Comparison of ENCODE assay signal across 8 cellular contexts in the genomic region with DNA sequence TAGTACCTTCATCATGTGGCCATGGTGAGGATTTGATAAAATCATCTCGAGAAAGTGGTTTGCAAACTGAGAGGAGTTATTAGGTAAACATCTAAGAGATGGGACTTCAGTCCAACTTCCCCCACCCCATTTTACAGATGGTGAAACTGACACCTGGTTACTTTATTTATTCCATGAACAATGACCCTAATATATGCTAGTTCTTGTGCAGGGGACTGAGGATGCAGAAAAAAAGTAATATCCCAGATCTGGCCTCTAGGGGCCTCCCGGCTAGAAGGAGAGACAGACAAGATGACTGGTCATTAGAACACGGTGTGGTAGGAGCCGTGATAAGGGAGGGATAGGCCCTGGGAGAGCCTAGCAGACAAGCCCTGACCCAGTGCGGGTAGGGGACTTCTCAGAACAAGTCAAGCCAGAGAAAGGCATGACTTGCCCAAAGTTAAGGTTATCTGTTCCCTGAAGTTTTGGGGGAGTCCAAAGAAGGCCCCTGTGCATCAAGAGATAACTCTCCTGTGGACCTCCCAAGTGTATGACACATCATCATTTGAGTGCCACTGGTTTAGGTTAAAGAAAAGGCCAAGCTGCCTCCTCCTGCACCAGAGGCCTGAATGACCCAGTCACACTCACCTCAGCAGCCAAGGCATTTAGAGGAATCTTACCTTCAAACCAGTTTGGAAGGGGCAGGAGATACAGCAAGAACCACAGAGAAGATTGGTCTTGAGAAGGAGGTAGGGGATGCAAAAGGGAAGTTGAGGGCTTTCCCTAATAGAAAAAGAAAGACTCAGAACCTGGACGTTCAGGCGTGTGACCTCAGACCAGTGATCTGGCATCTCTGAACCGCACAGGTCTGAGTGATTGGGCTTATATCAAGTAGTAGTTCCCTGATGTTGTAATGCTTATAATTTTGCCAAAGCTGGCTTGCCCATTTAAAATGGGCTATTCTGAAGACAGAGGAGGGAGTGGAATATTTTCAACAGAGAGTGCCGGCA. TPM values are rescaled to one million over a fixed set of nuclear protein-coding genes. Genes with fewer than 3 reads are reported as not detected.
DNase-seq lines count a peak whose midpoint lies in the region; ATAC-seq and TF ChIP-seq lines count a peak whose summit lies in the region.

No MANE protein-coding gene starts in this region.

- peak; percentile 78 for TF ChIP-seq CTCF in choroid plexus epithelial cell (conservative IDR thresholded peaks at IDR 0.05; ENCODE audit: low read depth, low read length)

- H3K4me3 ChIP-seq in MG63 = no peak overlapping the region
- H3K4me3 ChIP-seq in choroid plexus epithelial cell (ENCODE audit: low read depth, low read length) = no peak overlapping the region

- no peak for ATAC-seq in activated CD4-positive, alpha-beta T cell treated with anti-CD3 and anti-CD28 coated beads for 36 hours
- no peak for ATAC-seq in GM19397 (IDR thresholded peaks at IDR 0.05; ENCODE audit: unreplicated experiment)
- ATAC-seq in HG02763 (IDR thresholded peaks at IDR 0.05; ENCODE audit: unreplicated experiment) = no peak
- no peak for ATAC-seq in GM18519 (IDR thresholded peaks at IDR 0.05; ENCODE audit: low FRiP score, unreplicated experiment)

- H3K9me3 Mint-ChIP-seq in activated CD4-positive, alpha-beta T cell treated with anti-CD3 and anti-CD28 coated beads for 36 hours (ENCODE audit: low read depth) = no peaks in the 10 kb centered on the region

- H3K36me3 Mint-ChIP-seq in activated CD4-positive, alpha-beta T cell treated with anti-CD3 and anti-CD28 coated beads for 36 hours (ENCODE audit: low read depth) = no peaks in the 10 kb centered on the region

- POLR2A ChIA-PET in activated CD4-positive, alpha-beta T cell treated with anti-CD3 and anti-CD28 coated beads for 36 hours (lab: Charles Lee) = no interaction called here

- H3K27me3 ChIP-seq in MG63 = no peaks in the 10 kb centered on the region

- no peak overlapping the region for H3K27ac Mint-ChIP-seq in activated CD4-positive, alpha-beta T cell treated with anti-CD3 and anti-CD28 coated beads for 36 hours

- DNase-seq in activated CD4-positive, alpha-beta T cell treated with anti-CD3 and anti-CD28 coated beads for 36 hours = peak; percentile 20
- DNase-seq in activated CD4-positive, alpha-beta T cell treated with anti-CD3 and anti-CD28 coated beads, Interleukin-2, amount 50 U/mL, for 1 hour = no peak
- DNase-seq in MG63 = peak; percentile 41
- DNase-seq in choroid plexus epithelial cell (ENCODE audit: low read depth) = peak; percentile 71
- DNase-seq in medulla oblongata (ENCODE audit: extremely low spot score) = peak; percentile 52

- no peak overlapping the region for H3K4me3 Mint-ChIP-seq in activated CD4-positive, alpha-beta T cell treated with anti-CD3 and anti-CD28 coated beads for 36 hours

- H3K9me3 ChIP-seq in MG63 = no peaks in the 10 kb centered on the region

- H3K4me1 Mint-ChIP-seq in activated CD4-positive, alpha-beta T cell treated with anti-CD3 and anti-CD28 coated beads for 36 hours = peaks cover 31% of the 10 kb centered on the region

- peaks cover 15% of the 10 kb centered on the region for H3K27me3 Mint-ChIP-seq in activated CD4-positive, alpha-beta T cell treated with anti-CD3 and anti-CD28 coated beads for 36 hours

- intact Hi-C loops in activated CD4-positive, alpha-beta T cell treated with anti-CD3 and anti-CD28 coated beads for 36 hours (cut with DNase I, micrococcal nuclease) = no loop called here

- no peaks in the 10 kb centered on the region for H3K36me3 ChIP-seq in MG63

- CTCF ChIA-PET in activated CD4-positive, alpha-beta T cell treated with anti-CD3 and anti-CD28 coated beads for 36 hours (lab: Charles Lee) = interaction anchor here (0.6 to 1.0 kb wide), 2 partner anchors 20 to 188 kb away, joined by 3 to 4 read pairs; no protein-coding TSS in a partner anchor

RNA-seq across cellular contexts. Expression of a gene that starts 1.6 kb away (rescaled TPM):
- total RNA-seq in activated CD4-positive, alpha-beta T cell treated with anti-CD3 and anti-CD28 coated beads for 36 hours = not detected
- total RNA-seq in MG63 (2014; rRNA removed; shearing (Covaris generic); ENCODE audit: low replicate concordance) = 1.3 and 1.5 TPM in 2 replicates
